Comparison of ENCODE assay signal across 10 cellular contexts in the genomic region with DNA sequence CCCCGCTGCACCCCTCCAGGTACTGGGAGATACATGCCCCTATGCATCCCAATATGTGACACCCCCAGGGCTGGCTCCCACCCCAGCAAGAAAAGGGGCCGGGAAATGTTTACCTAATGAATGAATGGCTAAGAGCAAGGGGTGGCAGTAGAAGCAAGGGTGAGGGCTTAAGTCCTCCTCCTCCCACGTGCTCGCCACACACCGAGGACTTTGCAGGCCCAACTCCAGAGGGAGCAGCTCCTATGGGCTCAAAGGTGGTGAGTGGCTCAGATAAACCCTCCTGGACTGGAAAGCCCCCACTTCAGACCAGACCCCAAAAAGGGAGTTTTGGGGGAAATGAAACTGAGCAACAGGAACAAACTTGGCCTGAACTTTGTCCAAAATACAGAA. TPM values are rescaled to one million over a fixed set of nuclear protein-coding genes. Genes with fewer than 3 reads are reported as not detected.
DNase-seq lines count a peak whose midpoint lies in the region; ATAC-seq, FAIRE-seq and TF ChIP-seq lines count a peak whose summit lies in the region.
"Had no signal": no experiment of that assay in that cellular context is flagged by ENCODE, and none has a peak within 500 bp of the region (broad histone marks: within the 10 kb centered on the region; RNA-seq: fewer than 3 reads in every experiment).

No MANE protein-coding gene starts in this region.

- no peaks in the 10 kb centered on the region for H3K9me3 ChIP-seq in HepG2 (ENCODE audit: low read length)
- H3K9me3 ChIP-seq in BE2C = no peaks in the 10 kb centered on the region

- no peaks in the 10 kb centered on the region for H3K27me3 ChIP-seq in HepG2 (ENCODE audit: control insufficient read depth in 1 of 2, insufficient read depth in 2 of 2, low read length in 2 of 2)
- no peaks in the 10 kb centered on the region for H3K27me3 ChIP-seq in BE2C

- peak; percentile 23 for ATAC-seq in GM21786 (IDR thresholded peaks at IDR 0.05; ENCODE audit: unreplicated experiment)
- ATAC-seq in HepG2 = peak; percentile 62
- ATAC-seq in GM18870 (IDR thresholded peaks at IDR 0.05; ENCODE audit: unreplicated experiment) = no peak

- in situ Hi-C loops in HepG2 (cut with HindIII; ENCODE audit: extremely low pct_ligation_motif_present, low pct_unique_long_range_greater_than_20kb) = loop anchor here (5.0 kb wide), 1 partner anchor 33 kb away; no protein-coding TSS in a partner anchor

- TF ChIP-seq POLR2A in HepG2 (IDR thresholded peaks at IDR 0.05; ENCODE audit: insufficient read depth in 1 of 2, low read depth in 2 of 2, low read length in 2 of 2) = no peak

- 39% methylated on average over 5 of the region's 5 CpGs for WGBS in HepG2 (ENCODE audit: low lambda C conversion rate)

- BruUV-seq in HepG2 (replicated peaks; lab: Mats Ljungman, UMichigan) = no TSS peak

- no peak overlapping the region for H3K27ac ChIP-seq in HepG2 (ENCODE audit: extremely low read length, insufficient read depth, low read length)

- H3K9ac ChIP-seq in HepG2 (ENCODE audit: insufficient read depth, low read depth, low read length) = no peak overlapping the region

- no peak for TF ChIP-seq CTCF in D721Med (IDR thresholded peaks at IDR 0.05; ENCODE audit: insufficient read depth, missing control alignments)
- TF ChIP-seq CTCF in HepG2 (CRISPR knock-in tag; IDR thresholded peaks at IDR 0.05) = peak; percentile 66
- no peak for TF ChIP-seq CTCF in BE2C (IDR thresholded peaks at IDR 0.05; ENCODE audit: low read depth, low read length)

- DNase-seq in D721Med (ENCODE audit: insufficient read length, low spot score) (peak; percentile 17), OCI-M1 (lab: John Stamatoyannopoulos, UW) (peak; percentile 23), HepG2 (ENCODE audit: low spot score) (peak; percentile 25), iPS-NIHi11 (ENCODE audit: low spot score) (no peak), Ammon's horn (ENCODE audit: low spot score) (no peak), BE2C (no peak)
- DNase-seq: activated CD4-positive, alpha-beta T cell treated with anti-CD3 and anti-CD28 coated beads for 1 hour; NCI-H1694 had no signal

- H3K4me2 ChIP-seq in HepG2 (ENCODE audit: low read depth, low read length) = no peak overlapping the region

- POLR2A ChIA-PET in HepG2 (lab: Yijun Ruan, JAX) = interaction anchor here (0.8 kb wide), 2 partner anchors 8 to 10 kb away, joined by 3 read pairs; no protein-coding TSS in a partner anchor

- intact Hi-C loops in HepG2 (cut with micrococcal nuclease; ENCODE audit: unreplicated experiment) = no loop called here

- no peaks in the 10 kb centered on the region for H3K79me2 ChIP-seq in HepG2 (ENCODE audit: insufficient read depth, low read length)

- TF ChIP-seq RAD21 in HepG2 (CRISPR knock-in tag; IDR thresholded peaks at IDR 0.05) = peak; percentile 43; the same call in 1 of the 2 replicates

- FAIRE-seq in D721Med (lab: Jason Lieb, UNC) (no peak), HepG2 (lab: Jason Lieb, UNC) (peak; percentile 63)

- TF ChIP-seq EP300 in HepG2 (IDR thresholded peaks at IDR 0.05; ENCODE audit: low read depth in 2 of 2, low read length in 2 of 2) = no peak
- no peak for TF ChIP-seq EP300 in HepG2 (CRISPR knock-in tag; IDR thresholded peaks at IDR 0.05; ENCODE audit: borderline replicate concordance)

- H3K36me3 ChIP-seq in HepG2 (replicated peaks in 1 of 2; ENCODE audit: control insufficient read depth in 1 of 2, insufficient read depth in 2 of 2, low read length in 2 of 2) (no peaks in the 10 kb centered on the region), BE2C (no peaks in the 10 kb centered on the region)

- no peak overlapping the region for H3K4me3 ChIP-seq in HepG2 (replicated peaks in 1 of 3; ENCODE audit: insufficient read depth in 1 of 3, low read depth in 2 of 3, low read length in 3 of 3)
- H3K4me3 ChIP-seq in BE2C (ENCODE audit: low read depth, low read length) = no peak overlapping the region

- no peaks in the 10 kb centered on the region for H4K20me1 ChIP-seq in HepG2 (ENCODE audit: insufficient read depth, low read length)

- CTCF ChIA-PET in HepG2 (lab: Yijun Ruan, JAX; ENCODE audit: low intra/inter-chr PET ratio, low total read pairs) = no interaction called here

- no peak overlapping the region for H2AFZ ChIP-seq in HepG2 (ENCODE audit: low read length)

- H3K4me1 ChIP-seq in HepG2 (ENCODE audit: insufficient read depth, low read length) (peaks cover 99% of the 10 kb centered on the region), BE2C (no peaks in the 10 kb centered on the region)

TF ChIP-seq in HepG2, 621 proteins besides CTCF, POLR2A, EP300 and RAD21 (continues in another document):
- no peak for TF ChIP-seq ZNF562 (CRISPR knock-in tag; IDR thresholded peaks at IDR 0.05; ENCODE audit: borderline replicate concordance)

RNA-seq across cellular contexts. Expression of a gene that starts 11.4 kb away (rescaled TPM):
- 1.9 and 3.4 TPM in 2 replicates for total RNA-seq in HepG2 (2016; rRNA removed; fragmentation: Illumina TruSeq; extraction: Trizol)
- 0.97 and 1.2 TPM in 2 replicates for total RNA-seq in HepG2 (2016; cell fraction: cytosol; rRNA removed; fragmentation: Illumina TruSeq; extraction: Trizol; ENCODE audit: low read depth)
- total RNA-seq in HepG2 (2016; cell fraction: insoluble cytoplasmic fraction; rRNA removed; fragmentation: Illumina TruSeq; extraction: Trizol) = 1.8 and 4.0 TPM in 2 replicates
- total RNA-seq in HepG2 (2016; cell fraction: membrane; rRNA removed; fragmentation: Illumina TruSeq; extraction: Trizol) = 2.7 and 3.3 TPM in 2 replicates
- total RNA-seq in HepG2 (2016; cell fraction: nucleus; rRNA removed; fragmentation: Illumina TruSeq; extraction: Trizol) = 2.3 and 3.7 TPM in 2 replicates
- polyA plus RNA-seq in HepG2 (2011; rRNA removed) = 4.1 and 7.3 TPM in 2 replicates
- 4.4 TPM in 2 replicates for polyA plus RNA-seq in HepG2 (2011; cell fraction: cytosol; rRNA removed)
- polyA plus RNA-seq in HepG2 (2011; cell fraction: nucleus; rRNA removed) = 7.3 and 8.6 TPM in 2 replicates
- polyA plus RNA-seq in HepG2 (2012) = 4.0 and 4.7 TPM in 2 replicates
- polyA plus RNA-seq in HepG2 (2016; cell fraction: cytosol; fragmentation: Illumina TruSeq; extraction: Trizol; ENCODE audit: low read depth) = 0.65 and 0.73 TPM in 2 replicates
- polyA plus RNA-seq in HepG2 (2016; cell fraction: insoluble cytoplasmic fraction; fragmentation: Illumina TruSeq; extraction: Trizol; ENCODE audit: low read depth) = 2.0 and 2.1 TPM in 2 replicates
- polyA plus RNA-seq in HepG2 (2016; cell fraction: membrane; fragmentation: Illumina TruSeq; extraction: Trizol; ENCODE audit: low read depth) = 2.1 TPM in 2 replicates
- 5.1 and 6.0 TPM in 2 replicates for polyA plus RNA-seq in HepG2 (2016; cell fraction: nucleus; fragmentation: Illumina TruSeq; extraction: Trizol; ENCODE audit: insufficient read depth, low read depth)
- 1.8 and 9.9 TPM in 2 replicates for polyA minus RNA-seq in HepG2 (2011; rRNA and poly(A)+ RNA removed; ENCODE audit: low replicate concordance)
- 3.3 and 3.4 TPM in 2 replicates for polyA minus RNA-seq in HepG2 (2011; cell fraction: cytosol; rRNA and poly(A)+ RNA removed)
- polyA minus RNA-seq in HepG2 (2011; cell fraction: nucleus; rRNA and poly(A)+ RNA removed) = 2.5 and 2.7 TPM in 2 replicates
- polyA plus RNA-seq in BE2C (2012; ENCODE audit: insufficient read depth, insufficient read length, low read depth) = 0.26 TPM

RNA-seq across cellular contexts. Expression of a gene that starts 37.1 kb away (rescaled TPM):
- total RNA-seq in HepG2 (2016; rRNA removed; fragmentation: Illumina TruSeq; extraction: Trizol) = 13.1 and 15.0 TPM in 2 replicates
- total RNA-seq in HepG2 (2016; cell fraction: cytosol; rRNA removed; fragmentation: Illumina TruSeq; extraction: Trizol; ENCODE audit: low read depth) = 17.4 and 18.2 TPM in 2 replicates
- 12.5 and 14.4 TPM in 2 replicates for total RNA-seq in HepG2 (2016; cell fraction: insoluble cytoplasmic fraction; rRNA removed; fragmentation: Illumina TruSeq; extraction: Trizol)
- 27.6 and 35.3 TPM in 2 replicates for total RNA-seq in HepG2 (2016; cell fraction: membrane; rRNA removed; fragmentation: Illumina TruSeq; extraction: Trizol)
- total RNA-seq in HepG2 (2016; cell fraction: nucleus; rRNA removed; fragmentation: Illumina TruSeq; extraction: Trizol) = 14.7 and 15.8 TPM in 2 replicates
- polyA plus RNA-seq in HepG2 (2011; rRNA removed) = 6.8 and 8.3 TPM in 2 replicates
- polyA plus RNA-seq in HepG2 (2011; cell fraction: cytosol; rRNA removed) = 2.3 and 3.5 TPM in 2 replicates
- polyA plus RNA-seq in HepG2 (2011; cell fraction: nucleus; rRNA removed) = 11.0 and 12.1 TPM in 2 replicates
- 9.9 and 11.2 TPM in 2 replicates for polyA plus RNA-seq in HepG2 (2012)
- 9.0 and 9.8 TPM in 2 replicates for polyA plus RNA-seq in HepG2 (2016; cell fraction: cytosol; fragmentation: Illumina TruSeq; extraction: Trizol; ENCODE audit: low read depth)
- 12.2 TPM in 2 replicates for polyA plus RNA-seq in HepG2 (2016; cell fraction: insoluble cytoplasmic fraction; fragmentation: Illumina TruSeq; extraction: Trizol; ENCODE audit: low read depth)
- polyA plus RNA-seq in HepG2 (2016; cell fraction: membrane; fragmentation: Illumina TruSeq; extraction: Trizol; ENCODE audit: low read depth) = 15.0 TPM in 2 replicates
- polyA plus RNA-seq in HepG2 (2016; cell fraction: nucleus; fragmentation: Illumina TruSeq; extraction: Trizol; ENCODE audit: insufficient read depth, low read depth) = 20.1 and 20.3 TPM in 2 replicates
- 12.0 and 30.8 TPM in 2 replicates for polyA minus RNA-seq in HepG2 (2011; rRNA and poly(A)+ RNA removed; ENCODE audit: low replicate concordance)
- 11.9 and 12.8 TPM in 2 replicates for polyA minus RNA-seq in HepG2 (2011; cell fraction: cytosol; rRNA and poly(A)+ RNA removed)
- polyA minus RNA-seq in HepG2 (2011; cell fraction: nucleus; rRNA and poly(A)+ RNA removed) = 21.0 and 22.3 TPM in 2 replicates
- polyA plus RNA-seq in BE2C (2012; ENCODE audit: insufficient read depth, insufficient read length, low read depth) = 9.0 TPM

Comparison
In these comparisons a context has a peak if more than half of its experiments do, and no peak if none do; other contexts are left out.
1. DNase-seq: peak in D721Med (single experiment), OCI-M1 (single experiment) and HepG2 (single experiment); none in iPS-NIHi11 (single experiment), Ammon's horn (single experiment) and BE2C (single experiment).